8 cellular contexts compared by ENCODE assay signal in genomic region chr2:197515798-197516761, GRCh38. TPM values are rescaled to one million over a fixed set of nuclear protein-coding genes. Genes with fewer than 3 reads are reported as not detected.
DNase-seq lines count a peak whose midpoint lies in the region; ATAC-seq and TF ChIP-seq lines count a peak whose summit lies in the region.

Gene MOB4, plus strand, starts transcription at chr2:197516066. Its CDS starts 21 bp downstream, at chr2:197516087.

- peak within 1 kb of the TSS; percentile 90 for H3K4me2 ChIP-seq in SU-DHL-6 (ENCODE audit: low read depth, low read length, poor library complexity, severe bottlenecking)

- H3K36me3 Mint-ChIP-seq in activated naive CD8-positive, alpha-beta T cell treated with anti-CD3 and anti-CD28 coated beads, Interleukin-2, amount 10 ng/mL, durations not matched to agents 7 days and 5 days, result peaks cover 18% of the 10 kb centered on the region

- intact Hi-C loops in head of caudate nucleus (cut with DNase I) (loop anchor here (2.0 to 10.0 kb wide), 2 partner anchors 17 to 109 kb away; partner anchors contain the start of gene HSPD1), ovary (cut with DNase I) (loop anchor here in 1 of 4 donors (10.0 kb wide), 1 partner anchor 189 kb away; the partner anchor contains the start of gene MARS2), thyroid gland (cut with DNase I) (loop anchor here (10.0 kb wide), 1 partner anchor 81 kb away; the partner anchor contains the start of gene SF3B1)

- H3K36me3 ChIP-seq in SU-DHL-6 (ENCODE audit: low read length) (peaks cover 6% of the 10 kb centered on the region; the same call in 1 of the 2 replicates), ovary (no peaks in the 10 kb centered on the region), thyroid gland (no peaks in the 10 kb centered on the region)

- ATAC-seq in HG02678 (IDR thresholded peaks at IDR 0.05; ENCODE audit: unreplicated experiment), result peak; percentile 92
- peak; percentile 94 for ATAC-seq in activated naive CD8-positive, alpha-beta T cell treated with anti-CD3 and anti-CD28 coated beads, Interleukin-2, amount 10 ng/mL, durations not matched to agents 7 days and 5 days (ENCODE audit: low read depth)

- H3K4me1 Mint-ChIP-seq in activated naive CD8-positive, alpha-beta T cell treated with anti-CD3 and anti-CD28 coated beads, Interleukin-2, amount 10 ng/mL, durations not matched to agents 7 days and 5 days, result peaks cover 18% of the 10 kb centered on the region

- H3K79me2 ChIP-seq in SU-DHL-6 (ENCODE audit: insufficient read depth, low read length), result peaks cover 60% of the 10 kb centered on the region

- TF ChIP-seq EP300 in ovary (IDR thresholded peaks at IDR 0.05), result no peak

- H2AFZ ChIP-seq in SU-DHL-6 (ENCODE audit: low read depth, low read length, severe bottlenecking), result peak within 1 kb of the TSS; percentile 70

- H3F3A ChIP-seq in SU-DHL-6 (ENCODE audit: insufficient read depth), result peaks cover 20% of the 10 kb centered on the region

- H3K4me1 ChIP-seq in ovary (ENCODE audit: insufficient read depth), result peaks cover 5% of the 10 kb centered on the region
- H3K4me1 ChIP-seq in thyroid gland, result peaks cover 0 to 7% of the 10 kb centered on the region in 2 donors

- peaks cover 6% of the 10 kb centered on the region for H3K9me3 Mint-ChIP-seq in activated naive CD8-positive, alpha-beta T cell treated with anti-CD3 and anti-CD28 coated beads, Interleukin-2, amount 10 ng/mL, durations not matched to agents 7 days and 5 days

- H3K9me3 ChIP-seq in SU-DHL-6 (ENCODE audit: insufficient read depth, low read length) (no peaks in the 10 kb centered on the region), ovary (no peaks in the 10 kb centered on the region), thyroid gland (no peaks in the 10 kb centered on the region)

- peak within 1 kb of the TSS; percentile 91 for H3K4me3 Mint-ChIP-seq in activated naive CD8-positive, alpha-beta T cell treated with anti-CD3 and anti-CD28 coated beads, Interleukin-2, amount 10 ng/mL, durations not matched to agents 7 days and 5 days

- no peaks in the 10 kb centered on the region for H3K9me2 ChIP-seq in SU-DHL-6 (replicated peaks; ENCODE audit: insufficient read depth, low read length)

- no peaks in the 10 kb centered on the region for H3K27me3 ChIP-seq in SU-DHL-6 (ENCODE audit: low read length)
- no peaks in the 10 kb centered on the region for H3K27me3 ChIP-seq in ovary
- no peaks in the 10 kb centered on the region for H3K27me3 ChIP-seq in thyroid gland

- POLR2A ChIA-PET in activated naive CD8-positive, alpha-beta T cell treated with anti-CD3 and anti-CD28 coated beads, Interleukin-2, amount 10 ng/mL, durations not matched to agents 7 days and 5 days (lab: Charles Lee), result interaction anchor here (1.0 to 6.7 kb wide), 11 partner anchors 9 to 717 kb away, joined by 3 to 121 read pairs (median 11); partner anchors contain the start of genes COQ10B, GTF3C3, HSPD1 and HSPE1

- H3K27me3 Mint-ChIP-seq in activated naive CD8-positive, alpha-beta T cell treated with anti-CD3 and anti-CD28 coated beads, Interleukin-2, amount 10 ng/mL, durations not matched to agents 7 days and 5 days, result no peaks in the 10 kb centered on the region

- TF ChIP-seq POLR2A in GM10847 (IDR thresholded peaks at IDR 0.05; ENCODE audit: extremely low read depth, insufficient read length), result peak; percentile 96
- TF ChIP-seq POLR2A in ovary (IDR thresholded peaks at IDR 0.05), result peak; percentile 80
- peak; percentile 33 to 99 for TF ChIP-seq POLR2A in thyroid gland (IDR thresholded peaks at IDR 0.05)

- H3K27ac ChIP-seq in SU-DHL-6 (ENCODE audit: low read depth, low read length), result peak within 1 kb of the TSS; percentile 89
- peak within 1 kb of the TSS; percentile 84 to 99 for H3K27ac ChIP-seq in ovary
- H3K27ac ChIP-seq in thyroid gland, result peak within 1 kb of the TSS; percentile 91 to 98 (median 97)

- TF ChIP-seq CTCF in SU-DHL-6 (IDR thresholded peaks at IDR 0.05; ENCODE audit: insufficient read depth, low read length, poor library complexity, severe bottlenecking), result no peak
- TF ChIP-seq CTCF in ovary (IDR thresholded peaks at IDR 0.05), result peak in 2 of 3 donors; percentile 16 to 36
- peak in 1 of 6 experiments; percentile 29 for TF ChIP-seq CTCF in thyroid gland (IDR thresholded peaks at IDR 0.05)

- H3K4me3 ChIP-seq in SU-DHL-6 (ENCODE audit: insufficient read depth, low read length, poor library complexity, severe bottlenecking) (peak within 1 kb of the TSS; percentile 81), ovary (peak within 1 kb of the TSS; percentile 81), thyroid gland (replicated peaks in 1 of 3) (peak within 1 kb of the TSS; percentile 59 to 95 (median 84))

- DNase-seq in NCI-H128 (lab: John Stamatoyannopoulos, UW; ENCODE audit: unreplicated experiment), result peak; percentile 87
- peak; percentile 98 for DNase-seq in activated naive CD8-positive, alpha-beta T cell treated with anti-CD3 and anti-CD28 coated beads, Interleukin-2, amount 10 ng/mL, durations not matched to agents 7 days and 5 days
- peak; percentile 86 to 98 (median 96) for DNase-seq in head of caudate nucleus
- peak; percentile 94 to 97 (median 96) for DNase-seq in ovary
- DNase-seq in thyroid gland, result peak; percentile 95

- H3K9ac ChIP-seq in SU-DHL-6 (ENCODE audit: low read length), result peak within 1 kb of the TSS; percentile 73

- WGBS in ovary, 3 donors, result 0 to 1% (median 1%) methylated on average over 57 to 75 of the region's 75 CpGs
- WGBS in thyroid gland, 2 donors, result 0 to 3% methylated on average over 14 to 20 of the region's 75 CpGs

- H4K20me1 ChIP-seq in SU-DHL-6 (ENCODE audit: low read depth, low read length), result 0 out of 2 replicates have a peak, but pooled peaks cover 6% of the 10 kb centered on the region

- H3K27ac Mint-ChIP-seq in activated naive CD8-positive, alpha-beta T cell treated with anti-CD3 and anti-CD28 coated beads, Interleukin-2, amount 10 ng/mL, durations not matched to agents 7 days and 5 days, result peak within 1 kb of the TSS; percentile 85

RNA-seq across cellular contexts. Expression of gene MOB4, which starts in this region (rescaled TPM):
- total RNA-seq in activated naive CD8-positive, alpha-beta T cell treated with anti-CD3 and anti-CD28 coated beads, Interleukin-2, amount 10 ng/mL, durations not matched to agents 7 days and 5 days, result 10 to 100 TPM; 17.2 to 18.1 TPM
- total RNA-seq in ovary (10 to 100 TPM; 18.7 to 36.2 (median 25.5) TPM), thyroid gland (10 to 100 TPM; 24.7 to 36.1 (median 28.6) TPM)
- polyA plus RNA-seq in ovary, result 10 to 100 TPM; 19.4 to 25.8 TPM

Comparison
In these comparisons a context has a peak if more than half of its experiments do, and no peak if none do; other contexts are left out.
1. Peak in every context shown above with its lines: DNase-seq, ATAC-seq, H3K4me3 ChIP-seq and H3K27ac ChIP-seq.